Comparison of ENCODE assay signal across 9 cellular contexts in the genomic region with DNA sequence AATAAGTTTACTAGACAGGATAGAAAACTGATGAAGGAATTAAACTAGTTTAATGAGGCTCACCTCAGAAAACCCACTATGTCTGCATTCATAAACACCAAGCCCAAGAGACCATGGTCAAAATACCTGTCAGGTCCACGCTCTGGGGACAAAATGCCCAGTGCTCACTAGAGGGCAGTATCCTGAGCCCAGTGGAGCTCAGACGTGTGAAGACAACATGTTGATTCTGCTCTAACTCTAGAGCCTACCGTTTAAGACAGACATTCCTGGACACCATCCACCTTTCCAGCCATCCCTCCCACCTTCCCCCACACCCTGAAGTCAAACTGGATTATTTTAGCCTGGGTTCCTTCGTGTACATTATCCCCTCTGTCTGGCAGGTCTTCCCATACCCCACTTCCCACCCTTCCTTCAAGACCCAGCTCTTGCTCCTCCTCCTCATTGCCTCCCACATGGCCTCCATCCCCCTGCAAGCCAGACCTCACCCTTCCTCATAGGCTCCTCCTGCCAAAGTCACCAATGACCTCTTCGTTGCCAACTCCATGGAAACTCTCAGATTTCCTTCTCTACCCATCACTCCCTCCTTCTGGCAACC.
DNase-seq lines count a peak whose midpoint lies in the region; ATAC-seq and TF ChIP-seq lines count a peak whose summit lies in the region.
"Had no signal": no experiment of that assay in that cellular context is flagged by ENCODE, and none has a peak within 500 bp of the region (broad histone marks: within the 10 kb centered on the region; RNA-seq: fewer than 3 reads in every experiment).

No MANE protein-coding gene starts in this region.

- DNase-seq in NCI-H2171 treated with DMSO at 0.1 percent for 48 hours (lab: John Stamatoyannopoulos, UW) = peak; percentile 4
- DNase-seq in NCI-H2171 (lab: John Stamatoyannopoulos, UW) = no peak
- DNase-seq in HT-29 (ENCODE audit: low spot score) = peak; percentile 59
- peak; percentile 53 for DNase-seq in activated CD8-positive, alpha-beta T cell treated with anti-CD3 and anti-CD28 coated beads for 36 hours
- DNase-seq in left ventricle myocardium inferior = no peak
- peak; percentile 12 for DNase-seq in stimulated activated CD4-positive, alpha-beta T cell treated with anti-CD3 and anti-CD28 coated beads, Interleukin-4, amount 100 ng/mL, for 1 hour

- H3K27me3 ChIP-seq in left ventricle myocardium inferior (ENCODE audit: low read depth) = peaks cover 53% of the 10 kb centered on the region

- no peaks in the 10 kb centered on the region for H3K9me3 ChIP-seq in left ventricle myocardium inferior (replicated peaks)

- TF ChIP-seq CTCF in activated CD8-positive, alpha-beta T cell treated with anti-CD3 and anti-CD28 coated beads for 36 hours (IDR thresholded peaks at IDR 0.05) = peak; percentile 61
- TF ChIP-seq CTCF in left ventricle myocardium inferior (IDR thresholded peaks at IDR 0.05; ENCODE audit: borderline replicate concordance) = peak; percentile 68

- POLR2A ChIA-PET in activated CD8-positive, alpha-beta T cell treated with anti-CD3 and anti-CD28 coated beads for 36 hours (lab: Charles Lee) = no interaction called here

- H3K36me3 ChIP-seq in left ventricle myocardium inferior = no peaks in the 10 kb centered on the region

- no peak overlapping the region for H3K27ac Mint-ChIP-seq in activated CD8-positive, alpha-beta T cell treated with anti-CD3 and anti-CD28 coated beads for 36 hours

- H3K36me3 Mint-ChIP-seq in activated CD8-positive, alpha-beta T cell treated with anti-CD3 and anti-CD28 coated beads for 36 hours (ENCODE audit: low read depth) = no peaks in the 10 kb centered on the region
- H3K36me3 Mint-ChIP-seq: CD4-positive, CD25-positive, alpha-beta regulatory T cell had no signal

- no peak overlapping the region for H3K27ac ChIP-seq in left ventricle myocardium inferior (replicated peaks)

- intact Hi-C loops in activated CD8-positive, alpha-beta T cell treated with anti-CD3 and anti-CD28 coated beads for 36 hours (cut with micrococcal nuclease) = loop anchor here (10.0 kb wide), 2 partner anchors 110 to 180 kb away; no protein-coding TSS in a partner anchor
- intact Hi-C loops in left ventricle myocardium inferior (cut with micrococcal nuclease) = no loop called here

- H3K4me1 ChIP-seq in left ventricle myocardium inferior = no peaks in the 10 kb centered on the region

- peaks cover 4% of the 10 kb centered on the region for H3K4me1 Mint-ChIP-seq in activated CD8-positive, alpha-beta T cell treated with anti-CD3 and anti-CD28 coated beads for 36 hours (ENCODE audit: low read depth)
- H3K4me1 Mint-ChIP-seq: CD4-positive, CD25-positive, alpha-beta regulatory T cell had no signal

- no peaks in the 10 kb centered on the region for H3K9me3 Mint-ChIP-seq in activated CD8-positive, alpha-beta T cell treated with anti-CD3 and anti-CD28 coated beads for 36 hours

- peak; percentile 66 for ATAC-seq in activated CD8-positive, alpha-beta T cell treated with anti-CD3 and anti-CD28 coated beads for 36 hours
- ATAC-seq in HG03520 (IDR thresholded peaks at IDR 0.05; ENCODE audit: unreplicated experiment) = no peak
- no peak for ATAC-seq in GM18519 (IDR thresholded peaks at IDR 0.05; ENCODE audit: low FRiP score, unreplicated experiment)

- H3K4me3 Mint-ChIP-seq in activated CD8-positive, alpha-beta T cell treated with anti-CD3 and anti-CD28 coated beads for 36 hours = no peak overlapping the region
- H3K4me3 Mint-ChIP-seq: CD4-positive, CD25-positive, alpha-beta regulatory T cell had no signal

- CTCF ChIA-PET in activated CD8-positive, alpha-beta T cell treated with anti-CD3 and anti-CD28 coated beads for 36 hours (lab: Charles Lee) = interaction anchor here (1.3 to 4.1 kb wide), 5 partner anchors 11 to 190 kb away, joined by 3 to 34 read pairs (median 4); no protein-coding TSS in a partner anchor

- no peak overlapping the region for H3K4me3 ChIP-seq in left ventricle myocardium inferior

- H3K27me3 Mint-ChIP-seq in activated CD8-positive, alpha-beta T cell treated with anti-CD3 and anti-CD28 coated beads for 36 hours = peaks cover 15% of the 10 kb centered on the region

Comparison
In these comparisons a context has a peak if more than half of its experiments do, and no peak if none do; other contexts are left out.
1. DNase-seq: peak in NCI-H2171 treated with DMSO at 0.1 percent for 48 hours (single experiment), HT-29 (single experiment), activated CD8-positive, alpha-beta T cell treated with anti-CD3 and anti-CD28 coated beads for 36 hours (single experiment) and stimulated activated CD4-positive, alpha-beta T cell treated with anti-CD3 and anti-CD28 coated beads, Interleukin-4, amount 100 ng/mL, for 1 hour (single experiment); none in NCI-H2171 (single experiment) and left ventricle myocardium inferior (single experiment).